In the genomic region with DNA sequence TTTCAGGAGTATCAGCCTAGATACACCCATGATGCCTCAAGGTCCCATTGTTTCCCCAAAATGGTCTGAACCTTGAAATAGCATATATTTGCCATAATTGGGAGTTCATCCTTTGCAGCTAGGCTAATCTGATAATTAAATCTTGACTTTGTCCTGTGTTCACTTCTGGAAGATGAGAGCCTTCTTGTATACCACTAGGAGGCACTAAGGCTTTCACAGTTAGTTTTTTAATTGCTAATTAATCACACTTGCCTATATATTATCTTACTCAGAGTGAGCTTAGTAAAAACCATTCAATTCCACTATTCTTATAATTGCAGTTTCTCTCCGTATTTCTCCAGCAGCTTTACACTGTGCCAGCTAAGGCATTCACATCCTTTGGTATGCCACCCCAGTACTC, we compare ENCODE assay signal across 21 cellular contexts. TPM values are rescaled to one million over a fixed set of nuclear protein-coding genes. Genes with fewer than 3 reads are reported as not detected.
DNase-seq lines count a peak whose midpoint lies in the region; ATAC-seq and TF ChIP-seq lines count a peak whose summit lies in the region.
"Had no signal": no experiment of that assay in that cellular context is flagged by ENCODE, and none has a peak within 500 bp of the region (broad histone marks: within the 10 kb centered on the region; RNA-seq: fewer than 3 reads in every experiment).

No MANE protein-coding gene starts in this region.

- H3K9ac ChIP-seq in DND-41 (ENCODE audit: low read depth, low read length): no peak overlapping the region
- H3K9ac ChIP-seq in MM.1S (ENCODE audit: low read length): no peak overlapping the region
- H3K9ac ChIP-seq: BLaER1 had no signal

- H4K20me1 ChIP-seq in DND-41 (ENCODE audit: insufficient read depth, low read length) (no peaks in the 10 kb centered on the region), MM.1S (ENCODE audit: insufficient read depth, low read length) (no peaks in the 10 kb centered on the region)
- H4K20me1 ChIP-seq: BLaER1 had no signal

- intact Hi-C loops in dorsolateral prefrontal cortex (cut with DNase I): no loop called here

- H3K79me2 ChIP-seq in DND-41 (ENCODE audit: insufficient read depth, low read length) (no peaks in the 10 kb centered on the region), MM.1S (ENCODE audit: low read length) (no peaks in the 10 kb centered on the region)

- H3K9me2 ChIP-seq in MM.1S (replicated peaks; ENCODE audit: insufficient read depth, low read length): no peaks in the 10 kb centered on the region

- no peaks in the 10 kb centered on the region for H3F3A ChIP-seq in MM.1S (ENCODE audit: insufficient read depth, low read length)

- no peak overlapping the region for H2AFZ ChIP-seq in DND-41 (ENCODE audit: low read depth, low read length)
- H2AFZ ChIP-seq in MM.1S (ENCODE audit: low read length): no peak overlapping the region

- no peaks in the 10 kb centered on the region for H3K36me3 Mint-ChIP-seq in neural crest cell (ENCODE audit: low read depth)
- H3K36me3 Mint-ChIP-seq: mesothelial cell of epicardium, T-cell had no signal

- no peak overlapping the region for H3K4me3 Mint-ChIP-seq in neural crest cell
- H3K4me3 Mint-ChIP-seq: activated B cell treated with CpG ODN at 0.5 μM for 24 hours, mesothelial cell of epicardium, T-cell had no signal

- no peak overlapping the region for H3K27ac Mint-ChIP-seq in neural crest cell (ENCODE audit: unreplicated experiment)
- H3K27ac Mint-ChIP-seq: activated B cell treated with CpG ODN at 0.5 μM for 24 hours, mesothelial cell of epicardium, T-cell had no signal

- DNase-seq in DND-41 (no peak), MM.1S (no peak), dorsolateral prefrontal cortex (no peak), neural crest cell (ENCODE audit: low read depth, low spot score) (no peak), midbrain (lab: John Stamatoyannopoulos, UW) (no peak), GM13976 (ENCODE audit: low spot score) (no peak)
- no peak for DNase-seq in effector memory CD4-positive, alpha-beta T cell
- DNase-seq: activated B cell treated with CpG ODN at 0.5 μM for 24 hours; activated gamma-delta T cell treated with Interleukin-2 at 50 U/mL for 16 hours; effector CD4-positive, alpha-beta T cell; EL; NCI-H1436; NCI-H446 treated with DMSO at 0.1 percent for 48 hours; occipital lobe; stimulated activated naive CD4-positive, alpha-beta T cell; T-cell; upper lobe of right lung had no signal

- in situ Hi-C loops in GM13976 (cut with MboI; ENCODE audit: low sequenced_read_pairs, unreplicated experiment): no loop called here

- H3K4me1 ChIP-seq in DND-41 (ENCODE audit: insufficient read depth, low read length): no peaks in the 10 kb centered on the region
- H3K4me1 ChIP-seq in MM.1S (ENCODE audit: low read length): no peaks in the 10 kb centered on the region
- no peaks in the 10 kb centered on the region for H3K4me1 ChIP-seq in effector memory CD4-positive, alpha-beta T cell (ENCODE audit: control insufficient read depth, insufficient read depth, low read length, poor library complexity, severe bottlenecking)
- H3K4me1 ChIP-seq: BLaER1, upper lobe of right lung had no signal

- H3K9me3 Mint-ChIP-seq in neural crest cell: no peaks in the 10 kb centered on the region

- H3K4me3 ChIP-seq in DND-41 (ENCODE audit: low read depth in 1 of 2, low read length in 2 of 2): no peak overlapping the region
- H3K4me3 ChIP-seq in MM.1S (ENCODE audit: low read length): no peak overlapping the region
- no peak overlapping the region for H3K4me3 ChIP-seq in dorsolateral prefrontal cortex
- no peak overlapping the region for H3K4me3 ChIP-seq in effector memory CD4-positive, alpha-beta T cell (ENCODE audit: insufficient read depth, low read depth, low read length, poor library complexity, severe bottlenecking)
- H3K4me3 ChIP-seq: BLaER1, gastroesophageal sphincter, skin epidermis, upper lobe of right lung had no signal

- no peaks in the 10 kb centered on the region for H3K27me3 ChIP-seq in DND-41 (ENCODE audit: insufficient read depth, low read length, poor library complexity)
- H3K27me3 ChIP-seq in MM.1S (replicated peaks; ENCODE audit: insufficient read depth, low read length): no peaks in the 10 kb centered on the region
- no peaks in the 10 kb centered on the region for H3K27me3 ChIP-seq in dorsolateral prefrontal cortex
- H3K27me3 ChIP-seq in effector memory CD4-positive, alpha-beta T cell (replicated peaks; ENCODE audit: control insufficient read depth, insufficient read depth, low read length, poor library complexity, severe bottlenecking): no peaks in the 10 kb centered on the region
- H3K27me3 ChIP-seq: BLaER1, gastroesophageal sphincter, upper lobe of right lung had no signal

- H3K4me1 Mint-ChIP-seq in neural crest cell: peaks cover 7% of the 10 kb centered on the region
- H3K4me1 Mint-ChIP-seq: activated B cell treated with CpG ODN at 0.5 μM for 24 hours, T-cell had no signal

- H3K36me3 ChIP-seq in DND-41 (ENCODE audit: insufficient read depth, low read length): no peaks in the 10 kb centered on the region
- no peaks in the 10 kb centered on the region for H3K36me3 ChIP-seq in MM.1S (replicated peaks; ENCODE audit: insufficient read depth, low read length)
- no peaks in the 10 kb centered on the region for H3K36me3 ChIP-seq in effector memory CD4-positive, alpha-beta T cell (ENCODE audit: control insufficient read depth, insufficient read depth, low read length)
- H3K36me3 ChIP-seq: BLaER1, gastroesophageal sphincter, upper lobe of right lung had no signal

- H3K4me2 ChIP-seq in DND-41 (ENCODE audit: insufficient read depth, low read length) (no peak overlapping the region), MM.1S (ENCODE audit: low read depth, low read length) (no peak overlapping the region)
- H3K4me2 ChIP-seq: BLaER1 had no signal

- TF ChIP-seq CTCF in DND-41 (IDR thresholded peaks at IDR 0.05; ENCODE audit: borderline replicate concordance, extremely low read depth, low read length, poor library complexity, severe bottlenecking) (peak; percentile 31), MM.1S (IDR thresholded peaks at IDR 0.05; ENCODE audit: low read length) (peak; percentile 34), dorsolateral prefrontal cortex (IDR thresholded peaks at IDR 0.05 in 54 of 56, conservative IDR thresholded peaks at IDR 0.05 in 2 of 56; ENCODE audit: low read depth in 1 of 56, partially characterized antibody in 56 of 56) (peak in 38 of 56 donors; percentile 9 to 56 (median 32)), neural crest cell (conservative IDR thresholded peaks at IDR 0.05) (peak; percentile 24), GM13976 (IDR thresholded peaks at IDR 0.05; ENCODE audit: borderline replicate concordance, control extremely low read depth, extremely low read depth, insufficient read depth, missing control alignments) (no peak)

- H3K9me3 ChIP-seq in DND-41 (ENCODE audit: insufficient read depth, low read length, severe bottlenecking): no peaks in the 10 kb centered on the region
- no peaks in the 10 kb centered on the region for H3K9me3 ChIP-seq in MM.1S (replicated peaks; ENCODE audit: insufficient read depth, low read length)
- no peaks in the 10 kb centered on the region for H3K9me3 ChIP-seq in effector memory CD4-positive, alpha-beta T cell (ENCODE audit: control insufficient read depth, low read length)
- H3K9me3 ChIP-seq: BLaER1, gastroesophageal sphincter, upper lobe of right lung had no signal

- H3K27me3 Mint-ChIP-seq in neural crest cell (ENCODE audit: low read depth): no peaks in the 10 kb centered on the region
- H3K27me3 Mint-ChIP-seq: activated B cell treated with CpG ODN at 0.5 μM for 24 hours, T-cell had no signal

- no peak for ATAC-seq in DND-41 (ENCODE audit: insufficient read depth, low read depth)
- ATAC-seq: gastroesophageal sphincter, T-cell, upper lobe of right lung had no signal

- no peak overlapping the region for H3K27ac ChIP-seq in DND-41 (ENCODE audit: low read length)
- H3K27ac ChIP-seq in MM.1S (ENCODE audit: low read length): no peak overlapping the region
- no peak overlapping the region for H3K27ac ChIP-seq in dorsolateral prefrontal cortex
- no peak overlapping the region for H3K27ac ChIP-seq in effector memory CD4-positive, alpha-beta T cell (ENCODE audit: insufficient read depth, low read length, poor library complexity, severe bottlenecking)
- H3K27ac ChIP-seq: BLaER1, gastroesophageal sphincter, skin epidermis, upper lobe of right lung had no signal

RNA-seq across cellular contexts. Expression of gene MAGI2, which starts 48.7 kb away (rescaled TPM):
- total RNA-seq in dorsolateral prefrontal cortex (100 to 1,000 TPM; 157 to 311 (median 217) TPM), neural crest cell (10.0 and 10.1 TPM in 2 replicates)

Comparison
In these comparisons a context has a peak if more than half of its experiments do, and no peak if none do; other contexts are left out.
1. RNA of gene MAGI2, which starts 48.7 kb away (total RNA-seq): 157 to 311 TPM in dorsolateral prefrontal cortex; 10.0 to 10.1 TPM in neural crest cell; every median in the first group is over 10 times any median in the second.